ENCODE assay signal across 12 cellular contexts in genomic region chr3:55159016-55159415, GRCh38.
A peak's percentile ranks its signal among the peaks of the same experiment; 100 is the strongest.
DNase-seq lines count a peak whose midpoint lies in the region; ATAC-seq and TF ChIP-seq lines count a peak whose summit lies in the region.
"Had no signal": no experiment of that assay in that cellular context is flagged by ENCODE, and none has a peak within 500 bp of the region (broad histone marks: within the 10 kb centered on the region; RNA-seq: fewer than 3 reads in every experiment).

No MANE protein-coding gene starts in this region.

- H3K4me1 Mint-ChIP-seq in activated naive CD4-positive, alpha-beta T cell treated with anti-CD3 and anti-CD28 coated beads for 36 hours (ENCODE audit: low read depth) = no peaks in the 10 kb centered on the region
- H3K4me1 Mint-ChIP-seq: CD8-positive, alpha-beta memory T cell had no signal

- WGBS in GM23248 (ENCODE audit: low coverage in 1 of 2, low lambda C conversion rate in 2 of 2, missing lambda C conversion rate in 2 of 2), 2 experiments = 96 to 100% methylated on average over 2 of the region's 2 CpGs

- CTCF ChIA-PET in PC-3 (lab: Charles Lee) = no interaction called here
- CTCF ChIA-PET in activated naive CD4-positive, alpha-beta T cell treated with anti-CD3 and anti-CD28 coated beads for 36 hours (lab: Charles Lee) = no interaction called here

- POLR2A ChIA-PET in PC-3 (lab: Charles Lee; ENCODE audit: unreplicated experiment) = no interaction called here

- H3K27me3 ChIP-seq in GM23248 (replicated peaks; ENCODE audit: insufficient read depth) = no peaks in the 10 kb centered on the region
- peaks cover 13% of the 10 kb centered on the region for H3K27me3 ChIP-seq in PC-3 (ENCODE audit: low read length)
- H3K27me3 ChIP-seq in skeletal muscle satellite cell (ENCODE audit: control insufficient read depth, insufficient read depth, low read length) = no peaks in the 10 kb centered on the region

- in situ Hi-C loops in GM23248 (cut with MboI) = no loop called here

- H2AFZ ChIP-seq in GM23248 = no peak overlapping the region
- no peak overlapping the region for H2AFZ ChIP-seq in PC-3 (ENCODE audit: low read length)

- H3K4me3 ChIP-seq in GM23248 = no peak overlapping the region
- no peak overlapping the region for H3K4me3 ChIP-seq in PC-3 (ENCODE audit: low read length)
- no peak overlapping the region for H3K4me3 ChIP-seq in coronary artery
- H3K4me3 ChIP-seq in skeletal muscle satellite cell (ENCODE audit: low read length) = no peak overlapping the region
- H3K4me3 ChIP-seq in foreskin fibroblast (ENCODE audit: low read depth in 1 of 2, low read length in 2 of 2) = no peak overlapping the region
- H3K4me3 ChIP-seq: A549, HAP-1 had no signal

- no peaks in the 10 kb centered on the region for H4K20me1 ChIP-seq in GM23248 (ENCODE audit: insufficient read depth)
- no peaks in the 10 kb centered on the region for H4K20me1 ChIP-seq in PC-3 (ENCODE audit: low read length)

- intact Hi-C loops in PC-3 (cut with micrococcal nuclease) = no loop called here
- intact Hi-C loops in activated naive CD4-positive, alpha-beta T cell treated with anti-CD3 and anti-CD28 coated beads for 36 hours (cut with micrococcal nuclease) = no loop called here

- H3K27ac Mint-ChIP-seq in activated naive CD4-positive, alpha-beta T cell treated with anti-CD3 and anti-CD28 coated beads for 36 hours = no peak overlapping the region
- H3K27ac Mint-ChIP-seq: CD8-positive, alpha-beta memory T cell had no signal

- no peaks in the 10 kb centered on the region for H3K27me3 Mint-ChIP-seq in activated naive CD4-positive, alpha-beta T cell treated with anti-CD3 and anti-CD28 coated beads for 36 hours (ENCODE audit: low read depth)
- H3K27me3 Mint-ChIP-seq: CD8-positive, alpha-beta memory T cell had no signal

- peaks cover 7% of the 10 kb centered on the region for H3K9me3 Mint-ChIP-seq in activated naive CD4-positive, alpha-beta T cell treated with anti-CD3 and anti-CD28 coated beads for 36 hours

- ATAC-seq in PC-3 = no peak
- ATAC-seq: A549 had no signal

- H3F3A ChIP-seq in GM23248 (ENCODE audit: insufficient read depth) (peaks cover 48% of the 10 kb centered on the region), PC-3 (ENCODE audit: low read length, unreplicated experiment) (no peaks in the 10 kb centered on the region)

- H3K9me3 ChIP-seq in GM23248 (ENCODE audit: low read depth) (no peaks in the 10 kb centered on the region), PC-3 (ENCODE audit: low read length) (no peaks in the 10 kb centered on the region), skeletal muscle satellite cell (replicated peaks; ENCODE audit: low read length) (no peaks in the 10 kb centered on the region)
- H3K9me3 ChIP-seq: A549, HAP-1 had no signal

- H3K4me1 ChIP-seq in GM23248 (ENCODE audit: insufficient read depth) (peaks cover 58% of the 10 kb centered on the region), PC-3 (ENCODE audit: insufficient read depth, low read length) (peaks cover 20% of the 10 kb centered on the region), skeletal muscle satellite cell (ENCODE audit: control insufficient read depth, insufficient read depth, low read length) (peaks cover 67% of the 10 kb centered on the region)
- H3K4me1 ChIP-seq: A549, HAP-1 had no signal

- H3K36me3 ChIP-seq in GM23248 (ENCODE audit: low read depth) = no peaks in the 10 kb centered on the region
- no peaks in the 10 kb centered on the region for H3K36me3 ChIP-seq in PC-3 (ENCODE audit: low read depth, low read length)
- H3K36me3 ChIP-seq in skeletal muscle satellite cell (ENCODE audit: insufficient read depth, low read length) = no peaks in the 10 kb centered on the region
- H3K36me3 ChIP-seq: HAP-1 had no signal

- DNase-seq in GM23248 (no peak), PC-3 (no peak), coronary artery (ENCODE audit: low spot score) (peak; percentile 5), foreskin fibroblast (no peak), COLO829 (ENCODE audit: low spot score) (no peak), NCI-H748 treated with DMSO at 0.1 percent for 48 hours (lab: John Stamatoyannopoulos, UW) (no peak)
- no peak for DNase-seq in activated naive CD4-positive, alpha-beta T cell treated with anti-CD3 and anti-CD28 coated beads for 36 hours
- DNase-seq: CD8-positive, alpha-beta memory T cell; DMS53 had no signal

- H3K4me2 ChIP-seq in GM23248 (ENCODE audit: unreplicated experiment) (no peak overlapping the region), PC-3 (ENCODE audit: low read length) (no peak overlapping the region), skeletal muscle satellite cell (ENCODE audit: low read length) (no peak overlapping the region)
- H3K4me2 ChIP-seq: A549 had no signal

- H3K9me2 ChIP-seq in GM23248 (ENCODE audit: insufficient read depth) = no peaks in the 10 kb centered on the region
- H3K9me2 ChIP-seq in PC-3 (replicated peaks; ENCODE audit: low read length) = 0 out of 2 replicates have a peak, but pooled peaks cover 4% of the 10 kb centered on the region

- TF ChIP-seq CTCF in PC-3 (conservative IDR thresholded peaks at IDR 0.05; ENCODE audit: low read depth, low read length) = no peak
- TF ChIP-seq CTCF in coronary artery (IDR thresholded peaks at IDR 0.05) = no peak
- no peak for TF ChIP-seq CTCF in foreskin fibroblast (IDR thresholded peaks at IDR 0.05; ENCODE audit: low read depth, low read length)

- H3K79me2 ChIP-seq in GM23248 (ENCODE audit: insufficient read depth) (no peaks in the 10 kb centered on the region), PC-3 (ENCODE audit: low read length) (no peaks in the 10 kb centered on the region)

- H3K27ac ChIP-seq in GM23248 (peak overlapping the region; percentile 98), PC-3 (ENCODE audit: low read length) (peak overlapping the region; percentile 98), coronary artery (no peak overlapping the region)
- H3K27ac ChIP-seq: A549 had no signal

- BruUV-seq in PC-3 (replicated peaks; lab: Mats Ljungman, UMichigan) = no TSS peak

- H3K36me3 Mint-ChIP-seq in activated naive CD4-positive, alpha-beta T cell treated with anti-CD3 and anti-CD28 coated beads for 36 hours (ENCODE audit: low read depth) = no peaks in the 10 kb centered on the region

- H3K4me3 Mint-ChIP-seq in activated naive CD4-positive, alpha-beta T cell treated with anti-CD3 and anti-CD28 coated beads for 36 hours = no peak overlapping the region
- H3K4me3 Mint-ChIP-seq: CD8-positive, alpha-beta memory T cell had no signal

- no peak overlapping the region for H3K9ac ChIP-seq in GM23248
- H3K9ac ChIP-seq in PC-3 (ENCODE audit: low read length) = peak overlapping the region; percentile 77; the same call in 1 of the 2 replicates
- H3K9ac ChIP-seq in skeletal muscle satellite cell (ENCODE audit: low read depth, low read length) = peak overlapping the region; percentile 83

Comparison
In these comparisons a context has a peak if more than half of its experiments do, and no peak if none do; other contexts are left out.
1. H3K27ac ChIP-seq: peak in GM23248 (single experiment) and PC-3 (single experiment); none in coronary artery (0 of 2).